ENCODE assay signal across 4 cellular contexts in genomic region chrX:119073911-119074310, GRCh38. TPM values are rescaled to one million over a fixed set of nuclear protein-coding genes. Genes with fewer than 3 reads are reported as not detected.
"Had no signal": no experiment of that assay in that cellular context is flagged by ENCODE, and none has a peak within 500 bp of the region (broad histone marks: within the 10 kb centered on the region; RNA-seq: fewer than 3 reads in every experiment).

No MANE protein-coding gene starts in this region.

- DNase-seq: GDM1, GF-D8 had no signal

- ATAC-seq: GM12878 had no signal

- H3K4me3 ChIP-seq: GM12878 had no signal

RNA-seq across cellular contexts. Expression of gene CT47C1, which starts 1.1 kb away (rescaled TPM):
- total RNA-seq: G401, GM12878 had no signal

RNA-seq across cellular contexts. Expression of gene KIAA1210, which starts 53.7 kb away (rescaled TPM):
- total RNA-seq: G401, GM12878 had no signal
